In the genomic region with DNA sequence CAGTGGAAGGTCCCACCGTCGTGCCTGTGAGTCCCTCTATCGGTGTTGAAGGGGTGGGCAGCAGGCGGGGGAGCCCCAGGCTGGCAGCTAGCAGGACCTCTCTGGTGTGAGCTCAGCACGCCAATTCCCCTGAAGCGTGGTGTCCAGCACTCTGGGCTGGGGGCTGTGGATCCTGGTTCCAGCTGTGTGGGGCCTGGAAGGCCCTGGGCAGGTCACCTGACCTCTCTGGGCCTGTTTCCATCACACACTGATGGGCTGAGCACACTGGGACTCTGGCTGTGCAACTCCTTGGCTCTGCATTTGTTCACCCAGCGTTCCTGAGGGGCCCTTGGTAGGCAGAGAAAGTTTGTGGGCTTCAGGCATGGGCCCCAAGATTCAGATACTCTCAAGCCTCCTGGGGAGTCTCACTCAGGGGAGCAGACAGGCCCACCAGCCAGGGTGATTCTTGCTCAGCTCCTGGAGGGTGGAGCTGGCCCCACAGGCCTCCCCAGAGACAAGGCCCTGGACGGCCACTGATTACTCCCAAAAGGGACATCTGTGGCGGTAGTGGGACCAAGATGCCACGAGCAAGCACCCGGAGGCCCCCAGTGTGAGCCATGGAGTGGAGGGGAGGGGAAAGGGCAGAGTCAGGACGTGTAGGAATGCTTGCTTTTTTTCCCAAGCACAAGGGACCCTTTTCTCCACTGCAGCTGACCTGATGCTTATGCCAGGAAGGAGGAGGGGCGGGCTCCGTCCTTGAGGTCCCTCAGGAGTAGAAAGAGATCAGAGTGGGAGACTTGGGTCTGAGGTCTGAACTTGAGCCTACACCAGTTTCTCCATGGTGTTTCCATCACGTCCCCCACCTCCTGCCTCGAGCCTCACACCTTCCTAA, we compare ENCODE assay signal across 17 cellular contexts. TPM values are rescaled to one million over a fixed set of nuclear protein-coding genes. Genes with fewer than 3 reads are reported as not detected.
A peak's percentile ranks its signal among the peaks of the same experiment; 100 is the strongest.
DNase-seq lines count a peak whose midpoint lies in the region; ATAC-seq and TF ChIP-seq lines count a peak whose summit lies in the region.
"Had no signal": no experiment of that assay in that cellular context is flagged by ENCODE, and none has a peak within 500 bp of the region (broad histone marks: within the 10 kb centered on the region; RNA-seq: fewer than 3 reads in every experiment).

No MANE protein-coding gene starts in this region.

- peak overlapping the region; percentile 96 for H2BK15ac ChIP-seq in neuronal stem cell (ENCODE audit: low read length)

- no peak overlapping the region for H3K4ac ChIP-seq in neuronal stem cell (ENCODE audit: low read length)

- peak overlapping the region; percentile 65 for H3K14ac ChIP-seq in neuronal stem cell (ENCODE audit: low read length)

- H3K27me3 ChIP-seq in heart left ventricle, result peaks cover 0 to 3% (median 0%) of the 10 kb centered on the region in 9 donors
- H3K27me3 ChIP-seq in neuronal stem cell (ENCODE audit: control insufficient read depth in 3 of 3, insufficient read depth in 3 of 3, low read depth in 1 of 3, low read length in 3 of 3), result peaks cover 0 to 9% (median 8%) of the 10 kb centered on the region in 3 experiments
- H3K27me3 ChIP-seq: foreskin keratinocyte had no signal

- no peak overlapping the region for H4K8ac ChIP-seq in neuronal stem cell (ENCODE audit: low read depth, low read length)

- DNase-seq in natural killer cell (peak; percentile 13), heart left ventricle (peak in 3 of 5 donors; percentile 6 to 55 (median 13)), neuronal stem cell (ENCODE audit: low spot score) (no peak), SIG-M5 treated with dmso at 0.1 percent for 504 hours (lab: John Stamatoyannopoulos, UW; ENCODE audit: unreplicated experiment) (no peak), dedifferentiated amniotic fluid mesenchymal stem cell (ENCODE audit: extremely low spot score) (no peak)
- no peak for DNase-seq in natural killer cell treated with Interleukin-12 subunit alpha and Interleukin-12 subunit beta and Interleukin-15 and Interleukin-18, amount 100 ng/mL, for 72 hours (ENCODE audit: low spot score)
- DNase-seq: activated T-cell treated with anti-CD3 and anti-CD28 coated beads for 4 hours, COR-L47, foreskin keratinocyte, NCI-H2081, NCI-H69 had no signal

- no peak for TF ChIP-seq POLR2A in heart left ventricle (IDR thresholded peaks at IDR 0.05)

- H2BK120ac ChIP-seq in neuronal stem cell (ENCODE audit: low read depth, low read length), result no peak overlapping the region

- no peak for TF ChIP-seq CTCF in natural killer cell (IDR thresholded peaks at IDR 0.05)
- TF ChIP-seq CTCF in heart left ventricle (IDR thresholded peaks at IDR 0.05), result no peak

- no peaks in the 10 kb centered on the region for H3K36me3 Mint-ChIP-seq in natural killer cell
- no peaks in the 10 kb centered on the region for H3K36me3 Mint-ChIP-seq in natural killer cell treated with Interleukin-12 subunit alpha and Interleukin-12 subunit beta and Interleukin-15 and Interleukin-18, amount 100 ng/mL, for 72 hours

- H3K4me3 Mint-ChIP-seq in natural killer cell, result no peak overlapping the region
- no peak overlapping the region for H3K4me3 Mint-ChIP-seq in natural killer cell treated with Interleukin-12 subunit alpha and Interleukin-12 subunit beta and Interleukin-15 and Interleukin-18, amount 100 ng/mL, for 72 hours
- H3K4me3 Mint-ChIP-seq: stimulated activated naive CD8-positive, alpha-beta T cell treated with anti-CD3 and anti-CD28 coated beads, Interleukin-15, amount 100 ng/mL, for 72 hours had no signal

- H3K9me3 Mint-ChIP-seq in natural killer cell, result no peaks in the 10 kb centered on the region
- H3K9me3 Mint-ChIP-seq in natural killer cell treated with Interleukin-12 subunit alpha and Interleukin-12 subunit beta and Interleukin-15 and Interleukin-18, amount 100 ng/mL, for 72 hours, result no peaks in the 10 kb centered on the region
- H3K9me3 Mint-ChIP-seq: stimulated activated naive CD8-positive, alpha-beta T cell treated with anti-CD3 and anti-CD28 coated beads, Interleukin-15, amount 100 ng/mL, for 72 hours had no signal

- no peak overlapping the region for H3K27ac Mint-ChIP-seq in natural killer cell
- no peak overlapping the region for H3K27ac Mint-ChIP-seq in natural killer cell treated with Interleukin-12 subunit alpha and Interleukin-12 subunit beta and Interleukin-15 and Interleukin-18, amount 100 ng/mL, for 72 hours

- peak overlapping the region; percentile 45 for H3K18ac ChIP-seq in neuronal stem cell (ENCODE audit: low read length)

- no peak overlapping the region for H2BK12ac ChIP-seq in neuronal stem cell (ENCODE audit: low read length)

- H3K4me1 ChIP-seq in heart left ventricle, result peaks cover 0 to 7% (median 1%) of the 10 kb centered on the region in 12 donors
- H3K4me1 ChIP-seq in neuronal stem cell (ENCODE audit: control insufficient read depth in 2 of 2, insufficient read depth in 1 of 2, low read depth in 1 of 2, low read length in 2 of 2), result peaks cover 0 to 3% of the 10 kb centered on the region in 2 donors
- H3K4me1 ChIP-seq: foreskin keratinocyte, parathyroid adenoma had no signal

- H3K36me3 ChIP-seq in heart left ventricle (peaks cover 0 to 8% (median 0%) of the 10 kb centered on the region in 9 donors), neuronal stem cell (replicated peaks in 1 of 2; ENCODE audit: control insufficient read depth in 2 of 2, insufficient read depth in 2 of 2, low read length in 2 of 2) (no peaks in the 10 kb centered on the region)

- H3K4me2 ChIP-seq in neuronal stem cell (ENCODE audit: insufficient read depth, low read length, poor library complexity, severe bottlenecking), result no peak overlapping the region

- 79 to 85% (median 83%) methylated on average over 11 to 16 of the region's 16 CpGs for WGBS in heart left ventricle, 4 donors
- WGBS in neuronal stem cell (ENCODE audit: extremely low coverage in 2 of 2, insufficient read length in 2 of 2, insufficient replicate concordance in 1 of 2), 2 donors, result no CpG with 5 or more reads among the region's 16 CpGs

- no peaks in the 10 kb centered on the region for H3K79me1 ChIP-seq in neuronal stem cell (ENCODE audit: low read depth, low read length)

- H3K9me3 ChIP-seq in heart left ventricle (no peaks in the 10 kb centered on the region), neuronal stem cell (replicated peaks in 1 of 2; ENCODE audit: control insufficient read depth in 2 of 2, insufficient read depth in 1 of 2, low read depth in 1 of 2, low read length in 2 of 2) (no peaks in the 10 kb centered on the region)

- H3K27ac ChIP-seq in heart left ventricle (no peak overlapping the region), neuronal stem cell (replicated peaks; ENCODE audit: low read length) (no peak overlapping the region)
- H3K27ac ChIP-seq: foreskin keratinocyte, parathyroid adenoma had no signal

- peak overlapping the region; percentile 82 for H2AK5ac ChIP-seq in neuronal stem cell (ENCODE audit: low read depth, low read length)

- no peak overlapping the region for H2BK5ac ChIP-seq in neuronal stem cell (ENCODE audit: low read length)

- peaks cover 0 to 3% of the 10 kb centered on the region in 2 donors for H3K27me3 Mint-ChIP-seq in natural killer cell (ENCODE audit: low read depth in 2 of 2)
- H3K27me3 Mint-ChIP-seq in natural killer cell treated with Interleukin-12 subunit alpha and Interleukin-12 subunit beta and Interleukin-15 and Interleukin-18, amount 100 ng/mL, for 72 hours, result peaks cover 0 to 2% of the 10 kb centered on the region in 2 donors

- H3K4me1 Mint-ChIP-seq in natural killer cell, result no peaks in the 10 kb centered on the region
- H3K4me1 Mint-ChIP-seq in natural killer cell treated with Interleukin-12 subunit alpha and Interleukin-12 subunit beta and Interleukin-15 and Interleukin-18, amount 100 ng/mL, for 72 hours (ENCODE audit: low read depth in 2 of 2), result no peaks in the 10 kb centered on the region
- H3K4me1 Mint-ChIP-seq: stimulated activated naive CD8-positive, alpha-beta T cell treated with anti-CD3 and anti-CD28 coated beads, Interleukin-15, amount 100 ng/mL, for 72 hours had no signal

- no peak overlapping the region for H3K23ac ChIP-seq in neuronal stem cell (ENCODE audit: low read depth, low read length, poor library complexity)

- H3K4me3 ChIP-seq in heart left ventricle, result no peak overlapping the region
- H3K4me3 ChIP-seq in neuronal stem cell (ENCODE audit: low read length in 2 of 2), result no peak overlapping the region

- H3K9ac ChIP-seq in neuronal stem cell (ENCODE audit: low read depth, low read length, poor library complexity), result no peak overlapping the region
- H3K9ac ChIP-seq: parathyroid adenoma had no signal

- ATAC-seq in natural killer cell (no peak), heart left ventricle (peak; percentile 4 to 29 (median 8)), HG02870 (IDR thresholded peaks at IDR 0.05; ENCODE audit: unreplicated experiment) (no peak), HG02885 (IDR thresholded peaks at IDR 0.05; ENCODE audit: poor library complexity, unreplicated experiment) (no peak)
- no peak for ATAC-seq in natural killer cell treated with Interleukin-12 subunit alpha and Interleukin-12 subunit beta and Interleukin-15 and Interleukin-18, amount 100 ng/mL, for 72 hours
- ATAC-seq: foreskin keratinocyte; stimulated activated naive CD8-positive, alpha-beta T cell treated with anti-CD3 and anti-CD28 coated beads, Interleukin-15, amount 100 ng/mL, for 72 hours had no signal

- no peak overlapping the region for H2AFZ ChIP-seq in neuronal stem cell (ENCODE audit: low read length)
- H2AFZ ChIP-seq: parathyroid adenoma had no signal

- intact Hi-C loops in natural killer cell (cut with micrococcal nuclease), result no loop called here
- intact Hi-C loops in heart left ventricle (cut with DNase I), result loop anchor here in 3 of 10 donors (5.0 kb wide), 3 partner anchors 161 to 246 kb away; no protein-coding TSS in a partner anchor

- no peak overlapping the region for H4K91ac ChIP-seq in neuronal stem cell (ENCODE audit: low read depth, low read length, poor library complexity)

RNA-seq across cellular contexts. Expression of a gene that starts 8.5 kb away (rescaled TPM):
- total RNA-seq in natural killer cell, result not detected
- not detected for total RNA-seq in natural killer cell treated with Interleukin-12 subunit alpha and Interleukin-12 subunit beta and Interleukin-15 and Interleukin-18, amount 100 ng/mL, for 72 hours
- total RNA-seq in heart left ventricle, result not detected
- polyA plus RNA-seq in heart left ventricle, result not detected
- polyA plus RNA-seq in neuronal stem cell (2013, experiment 1 of 2), result not detected
- not detected for polyA plus RNA-seq in neuronal stem cell (2013, experiment 2 of 2)
- total RNA-seq: cerebellum, endothelial cell of umbilical vein, foreskin keratinocyte had no signal
- polyA plus RNA-seq: endothelial cell of umbilical vein, foreskin keratinocyte had no signal

RNA-seq across cellular contexts. Expression of a gene that starts 35.5 kb away (rescaled TPM):
- total RNA-seq in natural killer cell, result under 1 TPM in 2 of 3 donors, not detected in 1; 0.07 to 0.20 TPM
- total RNA-seq in natural killer cell treated with Interleukin-12 subunit alpha and Interleukin-12 subunit beta and Interleukin-15 and Interleukin-18, amount 100 ng/mL, for 72 hours, result 10 to 100 TPM in 1 of 2 donors, 1 to 10 TPM in 1; 3.7 to 17.9 TPM
- 10 to 100 TPM in 2 of 9 donors, 1 to 10 TPM in 7; 1.7 to 13.0 (median 6.3) TPM for total RNA-seq in heart left ventricle
- 1 to 10 TPM; 2.4 to 5.8 TPM for polyA plus RNA-seq in heart left ventricle
- 5.0 TPM for polyA plus RNA-seq in neuronal stem cell (2013, experiment 1 of 2)
- 4.9 TPM for polyA plus RNA-seq in neuronal stem cell (2013, experiment 2 of 2)
- total RNA-seq: foreskin keratinocyte had no signal
- polyA plus RNA-seq: foreskin keratinocyte had no signal

Comparison
In these comparisons a context has a peak if more than half of its experiments do, and no peak if none do; other contexts are left out.
1. DNase-seq: peak in natural killer cell (single experiment) and heart left ventricle (3 of 5); none in natural killer cell treated with Interleukin-12 subunit alpha and Interleukin-12 subunit beta and Interleukin-15 and Interleukin-18, amount 100 ng/mL, for 72 hours (single experiment), neuronal stem cell (single experiment), SIG-M5 treated with dmso at 0.1 percent for 504 hours (single experiment) and dedifferentiated amniotic fluid mesenchymal stem cell (single experiment).
2. ATAC-seq: peak in heart left ventricle (4 of 4); none in natural killer cell (0 of 3), natural killer cell treated with Interleukin-12 subunit alpha and Interleukin-12 subunit beta and Interleukin-15 and Interleukin-18, amount 100 ng/mL, for 72 hours (0 of 2), HG02870 (single experiment) and HG02885 (single experiment).